ENCODE assay signal across 23 cellular contexts in the genomic region with DNA sequence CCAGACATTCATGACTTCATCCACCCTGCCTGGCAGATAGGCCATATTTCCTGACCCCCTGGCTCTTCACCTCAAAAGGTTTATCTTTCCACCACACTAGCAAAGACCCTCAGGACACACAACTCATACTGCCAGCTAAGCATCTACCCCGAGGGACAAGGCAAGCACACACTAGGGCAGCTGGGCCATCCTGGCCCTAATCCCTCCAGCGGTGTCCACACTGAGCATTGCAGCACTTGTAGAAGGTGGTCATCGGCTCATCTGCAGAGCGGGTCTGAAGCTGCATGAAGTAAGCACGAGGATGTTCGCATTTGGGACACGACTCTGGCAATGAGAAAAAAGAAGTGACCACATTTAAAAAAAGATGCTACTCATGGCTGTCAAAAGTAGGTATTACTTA.
"Had no signal": no experiment of that assay in that cellular context is flagged by ENCODE, and none has a peak within 500 bp of the region (broad histone marks: within the 10 kb centered on the region; RNA-seq: fewer than 3 reads in every experiment).

No MANE protein-coding gene starts in this region.

- H3K4me3 Mint-ChIP-seq: activated B cell treated with CpG ODN at 0.5 μM for 24 hours; activated CD4-positive, alpha-beta T cell treated with anti-CD3 and anti-CD28 coated beads for 36 hours; activated T-cell treated with anti-CD3 and anti-CD28 coated beads, Interleukin-2, amount 50 U/mL, for 72 hours; stimulated activated effector memory CD8-positive, alpha-beta T cell treated with anti-CD3 and anti-CD28 coated beads, Interleukin-12 subunit alpha, Interleukin-12 subunit beta, amount 100 ng/mL, for 72 hours; stimulated activated naive CD8-positive, alpha-beta T cell treated with anti-CD3 and anti-CD28 coated beads, Interleukin-15, amount 100 ng/mL, for 72 hours had no signal

- H3K27ac ChIP-seq: epithelial cell of prostate, esophagus squamous epithelium, left ventricle myocardium inferior, pancreas, prostate gland, sigmoid colon, thyroid gland, upper lobe of left lung, vagina had no signal

- H3K27me3 Mint-ChIP-seq: activated B cell treated with CpG ODN at 0.5 μM for 24 hours; activated CD4-positive, alpha-beta T cell treated with anti-CD3 and anti-CD28 coated beads for 36 hours; stimulated activated naive CD8-positive, alpha-beta T cell treated with anti-CD3 and anti-CD28 coated beads, Interleukin-15, amount 100 ng/mL, for 72 hours had no signal

- H3K9me3 Mint-ChIP-seq: activated B cell treated with CpG ODN at 0.5 μM for 24 hours; activated T-cell treated with anti-CD3 and anti-CD28 coated beads, Interleukin-2, amount 50 U/mL, for 72 hours; stimulated activated effector memory CD8-positive, alpha-beta T cell treated with anti-CD3 and anti-CD28 coated beads, Interleukin-12 subunit alpha, Interleukin-12 subunit beta, amount 100 ng/mL, for 72 hours; stimulated activated naive CD8-positive, alpha-beta T cell treated with anti-CD3 and anti-CD28 coated beads, Interleukin-15, amount 100 ng/mL, for 72 hours had no signal

- H3K27me3 ChIP-seq: esophagus squamous epithelium, pancreas, sigmoid colon, thyroid gland, upper lobe of left lung, vagina had no signal

- H3K9me3 ChIP-seq: esophagus squamous epithelium, left ventricle myocardium inferior, pancreas, prostate gland, sigmoid colon, thyroid gland, upper lobe of left lung, vagina had no signal

- DNase-seq: activated B cell treated with CpG ODN at 0.5 μM for 24 hours; activated CD4-positive, alpha-beta T cell treated with anti-CD3 and anti-CD28 coated beads for 36 hours; activated CD4-positive, alpha-beta T cell treated with anti-CD3 and anti-CD28 coated beads, Interleukin-2, amount 50 U/mL, for 4 hours; activated effector memory CD4-positive, alpha-beta T cell treated with Interleukin-2 at 50 U/mL for 16 hours; activated naive CD4-positive, alpha-beta T cell treated with anti-CD3 and anti-CD28 coated beads, Interleukin-2, amount 50 U/mL, for 16 hours; activated T-cell treated with anti-CD3 and anti-CD28 coated beads, Interleukin-2, amount 50 U/mL, for 72 hours; effector CD8-positive, alpha-beta T cell; esophagus squamous epithelium; glutamatergic neuron; left ventricle myocardium inferior; pancreas; retina; sigmoid colon; small intestine; stimulated activated CD4-positive, alpha-beta T cell treated with anti-CD3 and anti-CD28 coated beads, Interleukin-4, amount 100 ng/mL, for 24 hours; stimulated activated naive CD8-positive, alpha-beta T cell treated with anti-CD3 and anti-CD28 coated beads, Interleukin-15, amount 100 ng/mL, for 72 hours; T-helper 2 cell; thyroid gland; upper lobe of left lung had no signal

- H3K4me1 ChIP-seq: pancreas had no signal

- ATAC-seq: activated CD4-positive, alpha-beta T cell treated with anti-CD3 and anti-CD28 coated beads for 36 hours; activated T-cell treated with anti-CD3 and anti-CD28 coated beads, Interleukin-2, amount 50 U/mL, for 72 hours; pancreas; stimulated activated effector memory CD8-positive, alpha-beta T cell treated with anti-CD3 and anti-CD28 coated beads, Interleukin-12 subunit alpha, Interleukin-12 subunit beta, amount 100 ng/mL, for 72 hours; stimulated activated naive CD8-positive, alpha-beta T cell treated with anti-CD3 and anti-CD28 coated beads, Interleukin-15, amount 100 ng/mL, for 72 hours had no signal

- H3K27ac Mint-ChIP-seq: activated B cell treated with CpG ODN at 0.5 μM for 24 hours; activated CD4-positive, alpha-beta T cell treated with anti-CD3 and anti-CD28 coated beads for 36 hours; activated T-cell treated with anti-CD3 and anti-CD28 coated beads, Interleukin-2, amount 50 U/mL, for 72 hours; stimulated activated effector memory CD8-positive, alpha-beta T cell treated with anti-CD3 and anti-CD28 coated beads, Interleukin-12 subunit alpha, Interleukin-12 subunit beta, amount 100 ng/mL, for 72 hours; stimulated activated naive CD8-positive, alpha-beta T cell treated with anti-CD3 and anti-CD28 coated beads, Interleukin-15, amount 100 ng/mL, for 72 hours had no signal

- H3K36me3 ChIP-seq: pancreas, prostate gland had no signal

- H3K4me3 ChIP-seq: esophagus squamous epithelium, left ventricle myocardium inferior, pancreas, prostate gland, sigmoid colon, thyroid gland, upper lobe of left lung, vagina had no signal
